ENCODE assay signal across 26 cellular contexts in genomic region chr19:53983457-53984289, GRCh38. TPM values are rescaled to one million over a fixed set of nuclear protein-coding genes. Genes with fewer than 3 reads are reported as not detected.
"Had no signal": no experiment of that assay in that cellular context is flagged by ENCODE, and none has a peak within 500 bp of the region (broad histone marks: within the 10 kb centered on the region; RNA-seq: fewer than 3 reads in every experiment).

No MANE protein-coding gene starts in this region.

- H3K9me3 Mint-ChIP-seq: stimulated activated naive CD8-positive, alpha-beta T cell treated with anti-CD3 and anti-CD28 coated beads, Interleukin-15, Interleukin-2, amounts not matched to agents 100 ng/mL and 50 ng/mL, for 24 hours had no signal

- FAIRE-seq: endometrium, frontal cortex had no signal

- H3K4me1 ChIP-seq: testis had no signal

- H3K4me1 Mint-ChIP-seq: stimulated activated memory B cell treated with anti-CD40 and anti-IgM and Interleukin-4, amounts not matched to agents 10 μg/mL and 1 μg/mL and 100 μg/mL, for 72 hours had no signal

- H3K27ac ChIP-seq: heart left ventricle, neutrophil, spleen, testis, tibial nerve, upper lobe of right lung had no signal

- H3K4me3 Mint-ChIP-seq: naive thymus-derived CD4-positive, alpha-beta T cell; stimulated activated memory B cell treated with anti-CD40 and anti-IgM and Interleukin-4, amounts not matched to agents 10 μg/mL and 1 μg/mL and 100 μg/mL, for 72 hours; stimulated activated naive CD8-positive, alpha-beta T cell treated with anti-CD3 and anti-CD28 coated beads, Interleukin-15, Interleukin-2, amounts not matched to agents 100 ng/mL and 50 ng/mL, for 24 hours had no signal

- H3K27me3 ChIP-seq: testis had no signal

- H3K36me3 ChIP-seq: heart left ventricle, neutrophil, spleen, tibial nerve, upper lobe of right lung had no signal

- H3K27ac Mint-ChIP-seq: naive thymus-derived CD4-positive, alpha-beta T cell; stimulated activated memory B cell treated with anti-CD40 and anti-IgM and Interleukin-4, amounts not matched to agents 10 μg/mL and 1 μg/mL and 100 μg/mL, for 72 hours; stimulated activated naive CD8-positive, alpha-beta T cell treated with anti-CD3 and anti-CD28 coated beads, Interleukin-15, Interleukin-2, amounts not matched to agents 100 ng/mL and 50 ng/mL, for 24 hours had no signal

- H3K4me3 ChIP-seq: upper lobe of right lung had no signal

- ATAC-seq: esophagus mucosa; heart left ventricle; left lobe of liver; naive thymus-derived CD4-positive, alpha-beta T cell; sciatic nerve; stimulated activated memory B cell treated with anti-CD40 and anti-IgM and Interleukin-4, amounts not matched to agents 10 μg/mL and 1 μg/mL and 100 μg/mL, for 72 hours; upper lobe of right lung had no signal

- H3K9me3 ChIP-seq: heart left ventricle, neutrophil, testis, upper lobe of right lung had no signal

- DNase-seq: effector memory CD4-positive, alpha-beta T cell; heart left ventricle; hippocampal formation; islet precursor cell; mammary epithelial cell; naive thymus-derived CD4-positive, alpha-beta T cell; spleen; stimulated activated CD4-positive, alpha-beta T cell treated with anti-CD3 and anti-CD28 coated beads, Interleukin-15, amount 100 ng/mL, for 24 hours; stimulated activated CD4-positive, alpha-beta T cell treated with anti-CD3 and anti-CD28 coated beads, Interleukin-1b, Interleukin-23, amount 100 ng/mL, for 48 hours; stimulated activated CD4-positive, alpha-beta T cell treated with anti-CD3 and anti-CD28 coated beads, Interleukin-4, amount 100 ng/mL, for 24 hours; upper lobe of right lung had no signal

RNA-seq across cellular contexts. Expression of gene CACNG6, which starts 7.8 kb away (rescaled TPM):
- total RNA-seq: esophagus mucosa, heart left ventricle, left lobe of liver, lower leg skin, mammary epithelial cell, mesenteric fat pad, mononuclear cell, osteocyte, sciatic nerve, spleen, tibial nerve, upper lobe of right lung had no signal
- polyA plus RNA-seq: fibroblast of lung; heart left ventricle; mammary epithelial cell; naive thymus-derived CD4-positive, alpha-beta T cell; spleen had no signal

RNA-seq across cellular contexts. Expression of gene CACNG8, which starts 20.9 kb away (rescaled TPM):
- total RNA-seq: esophagus mucosa, left lobe of liver, mammary epithelial cell, mesenteric fat pad, mononuclear cell, osteocyte, tibial nerve had no signal
- polyA plus RNA-seq: mammary epithelial cell; naive thymus-derived CD4-positive, alpha-beta T cell had no signal
